Comparison of ENCODE assay signal across 14 cellular contexts in the genomic region with DNA sequence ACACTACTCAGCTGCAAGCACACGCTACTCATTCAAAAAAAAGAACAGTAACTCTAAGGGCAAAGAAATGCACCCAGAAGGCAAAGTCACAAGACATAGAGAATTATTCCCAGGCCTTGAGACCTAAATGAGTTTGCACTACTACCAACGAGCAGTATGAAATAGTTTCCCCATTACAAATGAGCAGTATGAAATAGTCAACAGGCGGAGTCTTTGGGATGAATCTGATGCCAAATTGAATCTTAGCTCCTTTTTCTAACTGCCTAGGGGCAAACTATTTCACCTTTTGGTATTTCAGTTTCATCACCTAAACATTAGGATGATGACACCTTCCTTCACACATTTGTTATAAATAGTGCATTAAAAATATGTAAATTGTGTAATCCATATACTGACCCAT.
"Had no signal": no experiment of that assay in that cellular context is flagged by ENCODE, and none has a peak within 500 bp of the region (broad histone marks: within the 10 kb centered on the region; RNA-seq: fewer than 3 reads in every experiment).

No MANE protein-coding gene starts in this region.

- H3K36me3 Mint-ChIP-seq: activated naive CD8-positive, alpha-beta T cell; memory B cell; natural killer cell had no signal

- DNase-seq: activated CD4-positive, alpha-beta T cell treated with anti-CD3 and anti-CD28 coated beads, Interleukin-2, amount 50 U/mL, for 4 hours; activated effector memory CD4-positive, alpha-beta T cell treated with Interleukin-2 at 50 U/mL for 16 hours; activated T-cell treated with anti-CD3 and anti-CD28 coated beads, Interleukin-2, amount 50 U/mL, for 24 hours; glutamatergic neuron; left lung; natural killer cell; nucleus accumbens; psoas muscle; sigmoid colon; stimulated activated CD4-positive, alpha-beta T cell treated with anti-CD3 and anti-CD28 coated beads, Interleukin-12 subunit alpha, Interleukin-12 subunit beta, amount 100 ng/mL, for 4 hours; stimulated activated naive CD4-positive, alpha-beta T cell; upper lobe of right lung had no signal

- H3K27me3 ChIP-seq: left lung, sigmoid colon, upper lobe of right lung had no signal

- H3K9me3 Mint-ChIP-seq: activated T-cell treated with anti-CD3 and anti-CD28 coated beads, Interleukin-2, amount 50 U/mL, for 24 hours had no signal

- H3K4me3 ChIP-seq: left lung, psoas muscle, sigmoid colon, upper lobe of right lung had no signal

- H3K4me3 Mint-ChIP-seq: activated naive CD8-positive, alpha-beta T cell; activated T-cell treated with anti-CD3 and anti-CD28 coated beads, Interleukin-2, amount 50 U/mL, for 24 hours; memory B cell; natural killer cell had no signal

- H3K4me1 Mint-ChIP-seq: memory B cell, natural killer cell had no signal

- H3K4me1 ChIP-seq: left lung, psoas muscle, sigmoid colon, upper lobe of right lung had no signal

- H3K27ac ChIP-seq: left lung, psoas muscle, sigmoid colon, upper lobe of right lung had no signal

- ATAC-seq: left lung, natural killer cell, psoas muscle, upper lobe of right lung had no signal

- H3K27ac Mint-ChIP-seq: activated naive CD8-positive, alpha-beta T cell; activated T-cell treated with anti-CD3 and anti-CD28 coated beads, Interleukin-2, amount 50 U/mL, for 24 hours; memory B cell; natural killer cell had no signal

- H3K27me3 Mint-ChIP-seq: activated naive CD8-positive, alpha-beta T cell; activated T-cell treated with anti-CD3 and anti-CD28 coated beads, Interleukin-2, amount 50 U/mL, for 24 hours; memory B cell had no signal
